Comparison of ENCODE assay signal across 15 cellular contexts in genomic region chr14:58138719-58139482, GRCh38.
"Had no signal": no experiment of that assay in that cellular context is flagged by ENCODE, and none has a peak within 500 bp of the region (broad histone marks: within the 10 kb centered on the region; RNA-seq: fewer than 3 reads in every experiment).

No MANE protein-coding gene starts in this region.

- H3K27ac ChIP-seq: left ventricle myocardium inferior, transverse colon had no signal

- FAIRE-seq: colon, endothelial cell of umbilical vein had no signal

- DNase-seq: activated CD4-positive, alpha-beta memory T cell treated with anti-CD3 and anti-CD28 coated beads, Interleukin-2, amount 10 ng/mL, durations not matched to agents 7 days and 5 days; activated CD4-positive, alpha-beta T cell treated with anti-CD3 and anti-CD28 coated beads for 4 hours; activated effector memory CD4-positive, alpha-beta T cell treated with Interleukin-2 at 50 U/mL for 16 hours; activated T-cell treated with anti-CD3 and anti-CD28 coated beads, Interleukin-2, amount 50 U/mL, for 24 hours; caudate nucleus; foreskin fibroblast; left ventricle myocardium inferior; mesenchymal stem cell; nucleus accumbens; stimulated activated CD4-positive, alpha-beta T cell treated with anti-CD3 and anti-CD28 coated beads, Interleukin-4, amount 100 ng/mL, for 1 hour; stimulated activated naive B cell treated with anti-CD40 and anti-IgM and Interleukin-4, amounts not matched to agents 10 μg/mL and 1 μg/mL and 100 μg/mL, for 72 hours; T-helper 9 cell; transverse colon had no signal
